Comparison of ENCODE assay signal across 13 cellular contexts in genomic region chr4:170698334-170698733, GRCh38.
DNase-seq lines count a peak whose midpoint lies in the region; ATAC-seq, FAIRE-seq and TF ChIP-seq lines count a peak whose summit lies in the region.
"Had no signal": no experiment of that assay in that cellular context is flagged by ENCODE, and none has a peak within 500 bp of the region (broad histone marks: within the 10 kb centered on the region; RNA-seq: fewer than 3 reads in every experiment).

No MANE protein-coding gene starts in this region.

- H3K27ac ChIP-seq in heart left ventricle = no peak overlapping the region

- TF ChIP-seq CTCF in heart left ventricle (IDR thresholded peaks at IDR 0.05) = no peak
- no peak for TF ChIP-seq CTCF in GM13976 (IDR thresholded peaks at IDR 0.05; ENCODE audit: borderline replicate concordance, control extremely low read depth, extremely low read depth, insufficient read depth, missing control alignments)

- TF ChIP-seq POLR2A in heart left ventricle (IDR thresholded peaks at IDR 0.05) = no peak

- H3K36me3 ChIP-seq in heart left ventricle = no peaks in the 10 kb centered on the region

- in situ Hi-C loops in GM13976 (cut with MboI; ENCODE audit: low sequenced_read_pairs, unreplicated experiment) = no loop called here

- intact Hi-C loops in heart left ventricle (cut with DNase I) = no loop called here

- FAIRE-seq in GM18507 (lab: Jason Lieb, UNC) = peak; percentile 69

- no peaks in the 10 kb centered on the region for H3K4me1 ChIP-seq in heart left ventricle

- ATAC-seq in GM19468 (IDR thresholded peaks at IDR 0.05; ENCODE audit: extremely low read depth, unreplicated experiment) (peak; percentile 47), HG02885 (IDR thresholded peaks at IDR 0.05; ENCODE audit: poor library complexity, unreplicated experiment) (peak; percentile 67), HG03520 (IDR thresholded peaks at IDR 0.05; ENCODE audit: unreplicated experiment) (peak; percentile 65), heart left ventricle (no peak), left lobe of liver (no peak)
- ATAC-seq: activated naive CD4-positive, alpha-beta T cell treated with anti-CD3 and anti-CD28 coated beads, Interleukin-2, amount 50 U/mL, for 72 hours; esophagus mucosa had no signal

- H3K9me3 ChIP-seq in heart left ventricle = no peaks in the 10 kb centered on the region

- no peak overlapping the region for H3K4me3 ChIP-seq in heart left ventricle

- WGBS in heart left ventricle, 4 donors = 30 to 40% (median 33%) methylated on average over 1 of the region's 1 CpG

- no peaks in the 10 kb centered on the region for H3K27me3 ChIP-seq in heart left ventricle

- DNase-seq in GM18507 (ENCODE audit: extremely low spot score, insufficient read length, low read depth) (no peak), heart left ventricle (no peak), left lobe of liver (ENCODE audit: low spot score) (no peak), GM13976 (ENCODE audit: low spot score) (no peak)
- no peak for DNase-seq in stimulated activated CD4-positive, alpha-beta T cell treated with anti-CD3 and anti-CD28 coated beads, Interleukin-15, amount 100 ng/mL, for 24 hours
- DNase-seq: activated CD4-positive, alpha-beta memory T cell treated with anti-CD3 and anti-CD28 coated beads, Interleukin-2, amount 10 ng/mL, durations not matched to agents 7 days and 5 days; cerebellar nuclear complex; RPMI8226 had no signal

Comparison
In these comparisons a context has a peak if more than half of its experiments do, and no peak if none do; other contexts are left out.
1. ATAC-seq: peak in GM19468 (single experiment), HG02885 (single experiment) and HG03520 (single experiment); none in heart left ventricle (0 of 4) and left lobe of liver (single experiment).